In the genomic region with DNA sequence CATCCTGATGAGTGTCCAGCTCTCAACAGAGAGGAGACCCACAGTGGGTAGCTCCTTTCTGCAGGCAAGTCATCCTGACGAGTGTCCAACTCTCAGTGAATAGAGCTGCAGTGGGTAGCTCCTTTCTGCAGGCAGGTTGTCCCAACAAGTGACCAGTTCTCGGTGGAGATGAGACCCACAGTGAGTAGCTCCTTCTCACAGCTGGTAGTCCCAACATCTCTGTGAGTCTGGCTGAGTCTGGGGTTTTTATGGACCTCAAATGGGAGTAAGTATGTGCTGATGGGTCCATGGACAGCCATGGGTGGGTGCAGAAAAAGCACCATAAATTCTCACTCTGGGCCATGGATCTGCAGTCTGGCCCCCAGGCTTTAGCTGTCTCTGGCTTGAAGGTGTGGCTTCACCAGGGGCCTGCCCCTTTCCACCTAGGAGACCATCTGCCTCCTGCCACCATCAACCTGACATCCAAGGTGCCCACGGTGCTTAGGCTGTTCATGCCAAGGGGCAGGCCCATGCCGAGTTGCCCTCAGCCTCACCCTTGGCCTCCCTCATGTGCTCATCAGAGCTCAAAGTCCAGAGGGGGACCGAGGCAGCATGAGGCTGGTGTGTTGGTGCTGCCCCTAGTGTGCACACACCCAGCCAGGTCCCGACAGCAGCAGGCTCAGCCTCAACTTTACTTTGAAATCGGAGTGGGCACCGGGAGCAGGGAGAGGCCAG, we compare ENCODE assay signal across 19 cellular contexts. TPM values are rescaled to one million over a fixed set of nuclear protein-coding genes. Genes with fewer than 3 reads are reported as not detected.
DNase-seq lines count a peak whose midpoint lies in the region; ATAC-seq and TF ChIP-seq lines count a peak whose summit lies in the region.
"Had no signal": no experiment of that assay in that cellular context is flagged by ENCODE, and none has a peak within 500 bp of the region (broad histone marks: within the 10 kb centered on the region; RNA-seq: fewer than 3 reads in every experiment).

No MANE protein-coding gene starts in this region.

- H3K79me2 ChIP-seq in DND-41 (ENCODE audit: insufficient read depth, low read length) (peaks cover 100% of the 10 kb centered on the region), osteoblast (ENCODE audit: insufficient read depth, low read length) (peaks cover 58% of the 10 kb centered on the region)

- ATAC-seq in DND-41 (ENCODE audit: insufficient read depth, low read depth) (peak; percentile 55; the same call in 2 of the 3 replicates), GM19467 (IDR thresholded peaks at IDR 0.05; ENCODE audit: unreplicated experiment) (no peak)
- no peak for ATAC-seq in stimulated activated naive CD8-positive, alpha-beta T cell treated with anti-CD3 and anti-CD28 coated beads, Interleukin-15, Interleukin-2, amounts not matched to agents 100 U/mL and 50 U/mL, for 24 hours

- H3K27me3 ChIP-seq in DND-41 (ENCODE audit: insufficient read depth, low read length, poor library complexity) = no peaks in the 10 kb centered on the region
- H3K27me3 ChIP-seq in endodermal cell (ENCODE audit: control insufficient read depth, insufficient read depth, low read length, poor library complexity, severe bottlenecking) = no peaks in the 10 kb centered on the region
- H3K27me3 ChIP-seq in osteoblast (ENCODE audit: insufficient read depth, low read length) = no peaks in the 10 kb centered on the region
- H3K27me3 ChIP-seq: BE2C had no signal

- H3K4me3 ChIP-seq in DND-41 (ENCODE audit: low read depth in 1 of 2, low read length in 2 of 2) = no peak overlapping the region
- no peak overlapping the region for H3K4me3 ChIP-seq in NB4 (ENCODE audit: low read depth, low read length)
- H3K4me3 ChIP-seq in endodermal cell (ENCODE audit: low read length) = peak overlapping the region; percentile 29
- H3K4me3 ChIP-seq in osteoblast (ENCODE audit: insufficient read depth, low read length) = no peak overlapping the region

- no peaks in the 10 kb centered on the region for H3K27me3 Mint-ChIP-seq in endodermal cell (ENCODE audit: insufficient read depth)
- H3K27me3 Mint-ChIP-seq: CD4-positive, alpha-beta T cell had no signal

- H4K20me1 ChIP-seq in DND-41 (ENCODE audit: insufficient read depth, low read length) (0 out of 2 replicates have a peak, but pooled peaks cover 13% of the 10 kb centered on the region), osteoblast (ENCODE audit: insufficient read depth, low read length) (peaks cover 3% of the 10 kb centered on the region)

- H3K9me3 Mint-ChIP-seq in endodermal cell = peaks cover 29% of the 10 kb centered on the region

- H3K27ac ChIP-seq in DND-41 (ENCODE audit: low read length) (no peak overlapping the region), endodermal cell (ENCODE audit: low read depth, low read length) (no peak overlapping the region), osteoblast (ENCODE audit: low read depth, low read length) (no peak overlapping the region)

- no peak overlapping the region for H3K9ac ChIP-seq in DND-41 (ENCODE audit: low read depth, low read length)
- H3K9ac ChIP-seq in endodermal cell (ENCODE audit: extremely low read depth, low read length, poor library complexity, severe bottlenecking) = no peak overlapping the region

- H3K4me2 ChIP-seq in DND-41 (ENCODE audit: insufficient read depth, low read length) = no peak overlapping the region
- H3K4me2 ChIP-seq in osteoblast (ENCODE audit: insufficient read depth, low read length) = no peak overlapping the region

- H2AFZ ChIP-seq in DND-41 (ENCODE audit: low read depth, low read length) (no peak overlapping the region), osteoblast (ENCODE audit: low read length) (no peak overlapping the region)

- no peak overlapping the region for H3K27ac Mint-ChIP-seq in endodermal cell
- H3K27ac Mint-ChIP-seq: CD4-positive, alpha-beta T cell; T-helper 1 cell treated with Interleukin-12 subunit alpha and Interleukin-12 subunit beta and Interleukin-4 antibody, amounts not matched to agents 30 μg/mL and 1 μg/mL, for 36 hours had no signal

- H3K36me3 ChIP-seq in DND-41 (ENCODE audit: insufficient read depth, low read length) (peaks cover 90% of the 10 kb centered on the region), endodermal cell (ENCODE audit: control insufficient read depth, insufficient read depth, low read length) (peaks cover 94% of the 10 kb centered on the region), osteoblast (ENCODE audit: insufficient read depth, low read length) (peaks cover 18% of the 10 kb centered on the region)

- H3K4me1 ChIP-seq in DND-41 (ENCODE audit: insufficient read depth, low read length) (no peaks in the 10 kb centered on the region), endodermal cell (ENCODE audit: control insufficient read depth, insufficient read depth, low read length) (no peaks in the 10 kb centered on the region), osteoblast (ENCODE audit: insufficient read depth, low read length) (no peaks in the 10 kb centered on the region)
- H3K4me1 ChIP-seq: BE2C, Caco-2 had no signal

- 91 to 94% methylated on average over 4 to 8 of the region's 8 CpGs for WGBS in endodermal cell (ENCODE audit: insufficient coverage in 1 of 2, insufficient read length in 1 of 2), 2 experiments

- peaks cover 67% of the 10 kb centered on the region for H3K9me3 ChIP-seq in DND-41 (ENCODE audit: insufficient read depth, low read length, severe bottlenecking)
- H3K9me3 ChIP-seq in endodermal cell (ENCODE audit: control insufficient read depth, low read length) = peaks cover 72% of the 10 kb centered on the region
- peaks cover 2% of the 10 kb centered on the region for H3K9me3 ChIP-seq in osteoblast (ENCODE audit: low read depth, low read length)
- H3K9me3 ChIP-seq: BE2C had no signal

- peak; percentile 23 for DNase-seq in DND-41
- peak; percentile 33 for DNase-seq in NB4 (ENCODE audit: low read depth)
- DNase-seq in endodermal cell = no peak
- DNase-seq in osteoblast (ENCODE audit: insufficient read length, low spot score, missing footprints) = peak; percentile 11
- no peak for DNase-seq in NCI-H82 (lab: John Stamatoyannopoulos, UW)
- no peak for DNase-seq in stimulated activated naive CD8-positive, alpha-beta T cell treated with anti-CD3 and anti-CD28 coated beads, Interleukin-15, Interleukin-2, amounts not matched to agents 100 U/mL and 50 U/mL, for 24 hours
- DNase-seq: BE2C; Caco-2; CD4-positive, alpha-beta T cell; DMS 273 treated with DMSO at 0.1 percent for 48 hours; MM.1S; NCI-H1092 treated with DMSO at 0.1 percent for 48 hours; NCI-H1436 treated with DMSO at 0.1 percent for 48 hours; NCI-H1930; NCI-H226; NCI-H510A treated with DMSO at 0.1 percent for 48 hours; Right ventricle myocardium superior had no signal

- no peak overlapping the region for H3K4me3 Mint-ChIP-seq in endodermal cell
- H3K4me3 Mint-ChIP-seq: CD4-positive, alpha-beta T cell; T-helper 1 cell treated with Interleukin-12 subunit alpha and Interleukin-12 subunit beta and Interleukin-4 antibody, amounts not matched to agents 30 μg/mL and 1 μg/mL, for 36 hours had no signal

- peaks cover 77% of the 10 kb centered on the region for H3K36me3 Mint-ChIP-seq in endodermal cell (ENCODE audit: low read depth)

- peaks cover 15% of the 10 kb centered on the region for H3K4me1 Mint-ChIP-seq in endodermal cell

- TF ChIP-seq POLR2A in NB4 (IDR thresholded peaks at IDR 0.05; ENCODE audit: extremely low read depth, insufficient read length) = no peak

- TF ChIP-seq CTCF in DND-41 (IDR thresholded peaks at IDR 0.05; ENCODE audit: borderline replicate concordance, extremely low read depth, low read length, poor library complexity, severe bottlenecking) (no peak), NB4 (IDR thresholded peaks at IDR 0.05; ENCODE audit: low read depth, low read length) (no peak), endodermal cell (conservative IDR thresholded peaks at IDR 0.05) (no peak), osteoblast (IDR thresholded peaks at IDR 0.05; ENCODE audit: extremely low read depth, low read depth, low read length) (no peak)

RNA-seq across cellular contexts. Expression of gene NPAT, which starts 15.3 kb away (rescaled TPM):
- total RNA-seq in endodermal cell (10 to 100 TPM; 21.8 to 23.8 TPM), osteoblast (16.6 and 20.9 TPM in 2 replicates)
- 13.2 TPM for polyA plus RNA-seq in endodermal cell (2013, experiment 1 of 2)
- 13.6 TPM for polyA plus RNA-seq in endodermal cell (2013, experiment 2 of 2)

RNA-seq across cellular contexts. Expression of gene ATM, which starts 15.7 kb away (rescaled TPM):
- 10 to 100 TPM; 60.9 to 63.0 TPM for total RNA-seq in endodermal cell
- polyA plus RNA-seq in endodermal cell (2013, experiment 1 of 2) = 26.3 TPM
- 23.7 TPM for polyA plus RNA-seq in endodermal cell (2013, experiment 2 of 2)
- total RNA-seq in osteoblast = 120 and 172 TPM in 2 replicates

Comparison
In these comparisons a context has a peak if more than half of its experiments do, and no peak if none do; other contexts are left out.
1. DNase-seq: peak in DND-41 (single experiment), NB4 (single experiment) and osteoblast (single experiment); none in endodermal cell (single experiment), NCI-H82 (single experiment) and stimulated activated naive CD8-positive, alpha-beta T cell treated with anti-CD3 and anti-CD28 coated beads, Interleukin-15, Interleukin-2, amounts not matched to agents 100 U/mL and 50 U/mL, for 24 hours (single experiment).